ENCODE assay signal across 1 cellular context in genomic region chr18:501406-501714, GRCh38.
TF ChIP-seq lines count a peak whose summit lies in the region.

No MANE protein-coding gene starts in this region.

TF ChIP-seq in GM23338, 12 proteins besides CTCF, POLR2A, EP300 and RAD21:
- TF ChIP-seq ZNF462 (CRISPR knock-in tag; IDR thresholded peaks at IDR 0.05) = no peak
- no peak for TF ChIP-seq POLR2AphosphoS5 (IDR thresholded peaks at IDR 0.05; ENCODE audit: low read depth)
- no peak for TF ChIP-seq ZNF331 (CRISPR knock-in tag; IDR thresholded peaks at IDR 0.05; ENCODE audit: low read depth)
- no peak for TF ChIP-seq EZH2phosphoT487 (IDR thresholded peaks at IDR 0.05; ENCODE audit: unreplicated experiment)
- TF ChIP-seq EZH2 (IDR thresholded peaks at IDR 0.05; ENCODE audit: low read depth, unreplicated experiment) = no peak
- no peak for TF ChIP-seq STAT1 (IDR thresholded peaks at IDR 0.05; ENCODE audit: unreplicated experiment)
- TF ChIP-seq REST (IDR thresholded peaks at IDR 0.05; ENCODE audit: unreplicated experiment) = no peak
- TF ChIP-seq, protein P1, sequence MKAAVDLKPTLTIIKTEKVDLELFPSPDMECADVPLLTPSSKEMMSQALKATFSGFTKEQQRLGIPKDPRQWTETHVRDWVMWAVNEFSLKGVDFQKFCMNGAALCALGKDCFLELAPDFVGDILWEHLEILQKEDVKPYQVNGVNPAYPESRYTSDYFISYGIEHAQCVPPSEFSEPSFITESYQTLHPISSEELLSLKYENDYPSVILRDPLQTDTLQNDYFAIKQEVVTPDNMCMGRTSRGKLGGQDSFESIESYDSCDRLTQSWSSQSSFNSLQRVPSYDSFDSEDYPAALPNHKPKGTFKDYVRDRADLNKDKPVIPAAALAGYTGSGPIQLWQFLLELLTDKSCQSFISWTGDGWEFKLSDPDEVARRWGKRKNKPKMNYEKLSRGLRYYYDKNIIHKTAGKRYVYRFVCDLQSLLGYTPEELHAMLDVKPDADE (IDR thresholded peaks at IDR 0.05) = no peak
- TF ChIP-seq ZNF114 (CRISPR knock-in tag; IDR thresholded peaks at IDR 0.05) = no peak
- TF ChIP-seq NANOG (IDR thresholded peaks at IDR 0.05; ENCODE audit: borderline replicate concordance) = no peak
- TF ChIP-seq JUNB (IDR thresholded peaks at IDR 0.05; ENCODE audit: unreplicated experiment) = no peak
- no peak for TF ChIP-seq CREB1 (CRISPR knock-in tag; IDR thresholded peaks at IDR 0.05; ENCODE audit: low read depth)
